23 cellular contexts compared by ENCODE assay signal in genomic region chr14:103078860-103079587, GRCh38. TPM values are rescaled to one million over a fixed set of nuclear protein-coding genes. Genes with fewer than 3 reads are reported as not detected.
"Had no signal": no experiment of that assay in that cellular context is flagged by ENCODE, and none has a peak within 500 bp of the region (broad histone marks: within the 10 kb centered on the region; RNA-seq: fewer than 3 reads in every experiment).

No MANE protein-coding gene starts in this region.

- H3K4me1 Mint-ChIP-seq: stimulated activated naive B cell treated with anti-CD40 and anti-IgM and Interleukin-4, amounts not matched to agents 10 μg/mL and 1 μg/mL and 100 μg/mL, for 72 hours had no signal

- H3K27ac ChIP-seq: brain microvascular endothelial cell, esophagus muscularis mucosa, foreskin keratinocyte, heart left ventricle, stomach, thyroid gland, upper lobe of left lung, vagina, VCaP had no signal

- H3K4me2 ChIP-seq: smooth muscle cell had no signal

- H3K36me3 Mint-ChIP-seq: activated naive CD8-positive, alpha-beta T cell; immature natural killer cell; naive thymus-derived CD8-positive, alpha-beta T cell; stimulated activated naive B cell treated with anti-CD40 and anti-IgM and Interleukin-4, amounts not matched to agents 10 μg/mL and 1 μg/mL and 100 μg/mL, for 72 hours had no signal

- H3K4me1 ChIP-seq: foreskin keratinocyte had no signal

- H3K27ac Mint-ChIP-seq: activated naive CD8-positive, alpha-beta T cell; immature natural killer cell; progenitor cell of endocrine pancreas; stimulated activated naive B cell treated with anti-CD40 and anti-IgM and Interleukin-4, amounts not matched to agents 10 μg/mL and 1 μg/mL and 100 μg/mL, for 72 hours had no signal

- H3K27me3 ChIP-seq: thyroid gland, vagina had no signal

- H3K4me3 Mint-ChIP-seq: activated naive CD8-positive, alpha-beta T cell; immature natural killer cell; naive thymus-derived CD8-positive, alpha-beta T cell; stimulated activated naive B cell treated with anti-CD40 and anti-IgM and Interleukin-4, amounts not matched to agents 10 μg/mL and 1 μg/mL and 100 μg/mL, for 72 hours had no signal

- H3K9me3 ChIP-seq: esophagus muscularis mucosa, heart left ventricle, stomach, thyroid gland, upper lobe of left lung, vagina had no signal

- H3K27me3 Mint-ChIP-seq: activated naive CD8-positive, alpha-beta T cell had no signal

- H3K9me3 Mint-ChIP-seq: immature natural killer cell; naive thymus-derived CD8-positive, alpha-beta T cell; stimulated activated naive B cell treated with anti-CD40 and anti-IgM and Interleukin-4, amounts not matched to agents 10 μg/mL and 1 μg/mL and 100 μg/mL, for 72 hours had no signal

- FAIRE-seq: kidney had no signal

- H3K36me3 ChIP-seq: brain microvascular endothelial cell, esophagus muscularis mucosa, heart left ventricle, stomach, thyroid gland, upper lobe of left lung, vagina had no signal

- H3K4me3 ChIP-seq: esophagus muscularis mucosa, heart left ventricle, smooth muscle cell, stomach, thyroid gland, upper lobe of left lung, vagina had no signal

RNA-seq across cellular contexts. Expression of gene LBHD2, which starts 5.0 kb away (rescaled TPM):
- total RNA-seq: astrocyte; chondrocyte; esophagus muscularis mucosa; foreskin keratinocyte; heart left ventricle; kidney; left colon; lower leg skin; naive thymus-derived CD8-positive, alpha-beta T cell; osteocyte; progenitor cell of endocrine pancreas; renal cortical epithelial cell; smooth muscle cell; stomach; T-helper 1 cell treated with Interleukin-12 subunit alpha and Interleukin-12 subunit beta and Interleukin-4 antibody, amounts not matched to agents 30 ng/mL and 1 ng/mL, for 36 hours; thyroid gland; upper lobe of left lung; vagina had no signal
- polyA plus RNA-seq: foreskin keratinocyte; immature natural killer cell; naive thymus-derived CD8-positive, alpha-beta T cell; smooth muscle cell; stomach had no signal

RNA-seq across cellular contexts. Expression of gene EXOC3L4, which starts 15.5 kb away (rescaled TPM):
- total RNA-seq: astrocyte; chondrocyte; foreskin keratinocyte; naive thymus-derived CD8-positive, alpha-beta T cell; smooth muscle cell; T-helper 1 cell treated with Interleukin-12 subunit alpha and Interleukin-12 subunit beta and Interleukin-4 antibody, amounts not matched to agents 30 ng/mL and 1 ng/mL, for 36 hours had no signal
- polyA plus RNA-seq: foreskin keratinocyte; immature natural killer cell; naive thymus-derived CD8-positive, alpha-beta T cell; smooth muscle cell had no signal

RNA-seq across cellular contexts. Expression of gene CDC42BPB, which starts 21.7 kb away (rescaled TPM):
- polyA plus RNA-seq: immature natural killer cell had no signal

RNA-seq across cellular contexts. Expression of gene TNFAIP2, which starts 44.2 kb away (rescaled TPM):
- polyA plus RNA-seq: naive thymus-derived CD8-positive, alpha-beta T cell had no signal
